24 cellular contexts compared by ENCODE assay signal in the genomic region with DNA sequence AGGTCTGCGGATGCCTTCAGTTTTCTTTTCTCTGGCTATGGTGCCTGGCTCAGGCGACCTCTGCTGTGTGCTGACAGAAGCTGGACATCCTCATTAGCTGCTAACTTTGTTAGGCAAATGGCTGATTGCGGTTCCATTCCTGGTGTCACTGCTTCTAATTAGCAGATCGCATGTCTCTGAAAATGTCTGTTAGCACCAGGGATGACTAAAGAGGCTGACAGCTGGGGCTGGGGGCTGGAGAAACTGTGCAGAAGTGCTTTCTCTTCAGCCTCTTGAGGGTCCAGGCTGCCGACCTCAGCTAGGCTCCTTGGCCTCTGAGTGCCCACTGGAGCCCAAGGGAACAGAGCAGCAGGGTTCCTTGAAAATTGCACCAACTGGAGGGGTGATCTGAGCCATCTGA.
"Had no signal": no experiment of that assay in that cellular context is flagged by ENCODE, and none has a peak within 500 bp of the region (broad histone marks: within the 10 kb centered on the region; RNA-seq: fewer than 3 reads in every experiment).

No MANE protein-coding gene starts in this region.

- H3K4me3 ChIP-seq: breast epithelium, SJSA1 had no signal

- FAIRE-seq: RCC 7860, TTC549 had no signal

- H3K27me3 Mint-ChIP-seq: activated B cell treated with CpG ODN at 0.5 μM for 24 hours; activated CD4-positive, alpha-beta T cell treated with anti-CD3 and anti-CD28 coated beads, Interleukin-2, amount 10 ng/mL, durations not matched to agents 24 days and 14 days; activated CD8-positive, alpha-beta memory T cell treated with anti-CD3 and anti-CD28 coated beads, Interleukin-2, amount 10 ng/mL, durations not matched to agents 7 days and 5 days; activated naive CD4-positive, alpha-beta T cell treated with anti-CD3 and anti-CD28 coated beads, Interleukin-2, amount 50 U/mL, for 24 hours; activated T-cell treated with anti-CD3 and anti-CD28 coated beads, Interleukin-2, amount 50 U/mL, for 24 hours; IgD-negative memory B cell; T-cell had no signal

- H3K9me3 Mint-ChIP-seq: activated naive CD4-positive, alpha-beta T cell treated with anti-CD3 and anti-CD28 coated beads, Interleukin-2, amount 50 U/mL, for 24 hours had no signal

- H3K27ac Mint-ChIP-seq: activated B cell treated with CpG ODN at 0.5 μM for 24 hours; activated CD4-positive, alpha-beta T cell treated with anti-CD3 and anti-CD28 coated beads, Interleukin-2, amount 10 ng/mL, durations not matched to agents 24 days and 14 days; activated CD8-positive, alpha-beta memory T cell treated with anti-CD3 and anti-CD28 coated beads, Interleukin-2, amount 10 ng/mL, durations not matched to agents 7 days and 5 days; activated naive CD4-positive, alpha-beta T cell treated with anti-CD3 and anti-CD28 coated beads, Interleukin-2, amount 50 U/mL, for 24 hours; activated T-cell treated with anti-CD3 and anti-CD28 coated beads, Interleukin-2, amount 50 U/mL, for 24 hours; activated T-helper 1 cell treated with anti-CD3 and anti-CD28 coated beads, Interleukin-12 subunit alpha, Interleukin-12 subunit beta, Interleukin-2, Interleukin-4 antibody, amounts not matched to agents 30 ng/mL and 10 ng/mL and 1 ng/mL, durations not matched to agents 14 hours and 24 hours and 36 hours; T-cell had no signal

- H3K27ac ChIP-seq: breast epithelium, SJSA1 had no signal

- H3K4me3 Mint-ChIP-seq: activated B cell treated with CpG ODN at 0.5 μM for 24 hours; activated CD4-positive, alpha-beta T cell treated with anti-CD3 and anti-CD28 coated beads, Interleukin-2, amount 10 ng/mL, durations not matched to agents 24 days and 14 days; activated CD8-positive, alpha-beta memory T cell treated with anti-CD3 and anti-CD28 coated beads, Interleukin-2, amount 10 ng/mL, durations not matched to agents 7 days and 5 days; activated naive CD4-positive, alpha-beta T cell treated with anti-CD3 and anti-CD28 coated beads, Interleukin-2, amount 50 U/mL, for 24 hours; activated T-cell treated with anti-CD3 and anti-CD28 coated beads, Interleukin-2, amount 50 U/mL, for 24 hours; activated T-helper 1 cell treated with anti-CD3 and anti-CD28 coated beads, Interleukin-12 subunit alpha, Interleukin-12 subunit beta, Interleukin-2, Interleukin-4 antibody, amounts not matched to agents 30 ng/mL and 10 ng/mL and 1 ng/mL, durations not matched to agents 14 hours and 24 hours and 36 hours; IgD-negative memory B cell; T-cell had no signal

- H3K9me3 ChIP-seq: SJSA1 had no signal

- H3K4me1 ChIP-seq: breast epithelium had no signal

- H3K27me3 ChIP-seq: breast epithelium, SJSA1 had no signal

- H3K4me1 Mint-ChIP-seq: activated B cell treated with CpG ODN at 0.5 μM for 24 hours; activated CD4-positive, alpha-beta T cell treated with anti-CD3 and anti-CD28 coated beads, Interleukin-2, amount 10 ng/mL, durations not matched to agents 24 days and 14 days; activated CD8-positive, alpha-beta memory T cell treated with anti-CD3 and anti-CD28 coated beads, Interleukin-2, amount 10 ng/mL, durations not matched to agents 7 days and 5 days had no signal

- H3K36me3 ChIP-seq: breast epithelium, SJSA1 had no signal

- DNase-seq: activated B cell treated with CpG ODN at 0.5 μM for 24 hours; activated CD4-positive, alpha-beta T cell treated with anti-CD3 and anti-CD28 coated beads for 1 hour; activated CD4-positive, alpha-beta T cell treated with anti-CD3 and anti-CD28 coated beads, Interleukin-2, amount 10 ng/mL, durations not matched to agents 24 days and 14 days; activated CD4-positive, alpha-beta T cell treated with anti-CD3 and anti-CD28 coated beads, Interleukin-2, amount 50 U/mL, for 48 hours; activated CD8-positive, alpha-beta memory T cell treated with anti-CD3 and anti-CD28 coated beads, Interleukin-2, amount 10 ng/mL, durations not matched to agents 7 days and 5 days; activated gamma-delta T cell treated with Interleukin-2 at 50 U/mL for 16 hours; activated T-cell treated with anti-CD3 and anti-CD28 coated beads, Interleukin-2, amount 50 U/mL, for 24 hours; aorta; KG1; NCI-H1092; NCI-H1417; NCI-H1930; NCI-H510A treated with DMSO at 0.1 percent for 48 hours; SHP77; T-cell; T-helper 2 cell; T1000 had no signal

- ATAC-seq: activated CD8-positive, alpha-beta memory T cell treated with anti-CD3 and anti-CD28 coated beads, Interleukin-2, amount 10 ng/mL, durations not matched to agents 7 days and 5 days; T-cell had no signal
